Comparison of ENCODE assay signal across 26 cellular contexts in genomic region chr6:4421837-4422236, GRCh38.
"Had no signal": no experiment of that assay in that cellular context is flagged by ENCODE, and none has a peak within 500 bp of the region (broad histone marks: within the 10 kb centered on the region; RNA-seq: fewer than 3 reads in every experiment).

No MANE protein-coding gene starts in this region.

- H3K27ac ChIP-seq: KMS-11, RWPE1 had no signal

- FAIRE-seq: HepG2, RCC 7860 had no signal

- ATAC-seq: HepG2 had no signal

- DNase-seq: IMR-90, Kasumi-1, MM.1S, MV-4-11, NCI-H1048, NCI-H1105 treated with DMSO at 0.1 percent for 48 hours, NCI-H1417 treated with DMSO at 0.1 percent for 48 hours, NCI-H146, NCI-H1694 treated with DMSO at 0.1 percent for 48 hours, NCI-H1930, NCI-H2081, NCI-H2107, NCI-H2171, NCI-H226, NCI-H446, NCI-H510A, NCI-H524 treated with DMSO at 0.1 percent for 48 hours, NCI-H69, NCI-H774, SHP77, SK-N-SH, SW 1271 had no signal

- H3K9me3 ChIP-seq: SK-N-SH had no signal

- H3K9ac ChIP-seq: KMS-11, SK-N-SH had no signal

- H3K4me2 ChIP-seq: KMS-11, SK-N-SH had no signal
